Comparison of ENCODE assay signal across 27 cellular contexts in the genomic region with DNA sequence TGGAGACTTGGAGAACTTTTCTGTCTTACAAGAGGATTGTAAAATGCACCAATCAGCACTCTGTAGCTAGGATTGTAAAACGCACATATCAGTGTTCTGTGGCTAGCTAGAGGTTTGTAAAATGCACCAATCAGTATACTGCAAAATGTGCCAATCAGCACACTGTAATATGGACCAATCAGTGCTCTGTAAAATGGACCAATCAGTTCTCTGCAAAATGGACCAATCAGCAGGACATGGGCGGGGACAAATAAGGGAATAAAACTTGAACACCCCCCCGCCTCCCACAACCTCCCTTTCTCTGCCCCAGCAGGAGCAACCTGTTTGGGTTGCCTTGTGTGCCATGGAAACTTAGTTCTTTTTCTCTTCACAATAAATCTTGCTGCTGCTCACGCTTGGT. TPM values are rescaled to one million over a fixed set of nuclear protein-coding genes. Genes with fewer than 3 reads are reported as not detected.
"Had no signal": no experiment of that assay in that cellular context is flagged by ENCODE, and none has a peak within 500 bp of the region (broad histone marks: within the 10 kb centered on the region; RNA-seq: fewer than 3 reads in every experiment).

No MANE protein-coding gene starts in this region.

- H3K4me2 ChIP-seq: neural progenitor cell, smooth muscle cell had no signal

- H3K9me3 ChIP-seq: ovary, psoas muscle, spleen, tibial artery, transverse colon, upper lobe of right lung, uterus had no signal

- H3K4me3 ChIP-seq: neural progenitor cell, ovary, psoas muscle, skin epidermis, smooth muscle cell, spleen, tibial artery, transverse colon, upper lobe of right lung, uterus had no signal

- H2AFZ ChIP-seq: neural progenitor cell, parathyroid adenoma had no signal

- H3K9ac ChIP-seq: neural progenitor cell, parathyroid adenoma had no signal

- DNase-seq: naive thymus-derived CD4-positive, alpha-beta T cell; natural killer cell; occipital lobe; ovary; psoas muscle; right cardiac atrium; spleen; stimulated activated CD4-positive, alpha-beta T cell treated with anti-CD3 and anti-CD28 coated beads, Interleukin-12 subunit alpha, Interleukin-12 subunit beta, amount 100 ng/mL, for 4 hours; stimulated activated CD4-positive, alpha-beta T cell treated with anti-CD3 and anti-CD28 coated beads, Interleukin-1b, Interleukin-23, amount 100 ng/mL, for 48 hours; stimulated activated CD4-positive, alpha-beta T cell treated with anti-CD3 and anti-CD28 coated beads, Interleukin-4, amount 100 ng/mL, for 1 hour; stimulated activated CD4-positive, alpha-beta T cell treated with anti-CD3 and anti-CD28 coated beads, Interleukin-4, amount 100 ng/mL, for 4 hours; stimulated activated CD8-positive, alpha-beta memory T cell treated with anti-CD3 and anti-CD28 coated beads, Interleukin-4, amount 100 ng/mL, for 48 hours; stimulated activated naive CD4-positive, alpha-beta T cell; stimulated activated naive CD8-positive, alpha-beta T cell treated with anti-CD3 and anti-CD28 coated beads, Interleukin-15, amount 100 ng/mL, for 72 hours; stimulated activated naive CD8-positive, alpha-beta T cell treated with anti-CD3 and anti-CD28 coated beads, Interleukin-15, Interleukin-2, amounts not matched to agents 100 U/mL and 50 U/mL, for 24 hours; substantia nigra; tibial artery; transverse colon; upper lobe of right lung; uterus had no signal

- H3K27me3 ChIP-seq: neural progenitor cell, ovary, spleen, transverse colon, upper lobe of right lung, uterus had no signal

- H3K4me1 ChIP-seq: neural progenitor cell, parathyroid adenoma, psoas muscle, spleen, tibial artery, transverse colon, upper lobe of right lung, uterus had no signal

- H3K79me2 ChIP-seq: parathyroid adenoma had no signal

- H3K27ac ChIP-seq: neural progenitor cell, ovary, parathyroid adenoma, psoas muscle, skin epidermis, spleen, tibial artery, transverse colon, upper lobe of right lung, uterus had no signal

- H3K36me3 ChIP-seq: neural progenitor cell, ovary, spleen, tibial artery, transverse colon, upper lobe of right lung, uterus had no signal

- ATAC-seq: naive thymus-derived CD4-positive, alpha-beta T cell; natural killer cell; psoas muscle; right cardiac atrium; sciatic nerve; stimulated activated memory B cell treated with anti-CD40 and anti-IgM and Interleukin-4, amounts not matched to agents 10 μg/mL and 1 μg/mL and 100 μg/mL, for 72 hours; stimulated activated naive CD8-positive, alpha-beta T cell treated with anti-CD3 and anti-CD28 coated beads, Interleukin-15, amount 100 ng/mL, for 72 hours; stimulated activated naive CD8-positive, alpha-beta T cell treated with anti-CD3 and anti-CD28 coated beads, Interleukin-15, Interleukin-2, amounts not matched to agents 100 U/mL and 50 U/mL, for 24 hours; upper lobe of right lung had no signal

RNA-seq across cellular contexts. Expression of gene PACSIN1, which starts 27.2 kb away (rescaled TPM):
- total RNA-seq: osteoblast, smooth muscle cell, upper lobe of right lung had no signal
- polyA plus RNA-seq: smooth muscle cell had no signal
